19 cellular contexts compared by ENCODE assay signal in genomic region chr20:10954137-10954840, GRCh38.
DNase-seq lines count a peak whose midpoint lies in the region; ATAC-seq, FAIRE-seq and TF ChIP-seq lines count a peak whose summit lies in the region.
"Had no signal": no experiment of that assay in that cellular context is flagged by ENCODE, and none has a peak within 500 bp of the region (broad histone marks: within the 10 kb centered on the region; RNA-seq: fewer than 3 reads in every experiment).

No MANE protein-coding gene starts in this region.

- H3K9me3 ChIP-seq in kidney (ENCODE audit: control insufficient read depth in 1 of 2, low read length in 2 of 2): no peaks in the 10 kb centered on the region
- H3K9me3 ChIP-seq in suprapubic skin: no peaks in the 10 kb centered on the region

- POLR2A ChIA-PET in MCF 10A (lab: Yijun Ruan, JAX): interaction anchor here (0.6 to 4.1 kb wide), 31 partner anchors 10 to 897 kb away, joined by 3 to 53 read pairs (median 5); partner anchors contain the start of gene JAG1

- no peaks in the 10 kb centered on the region for H3K27me3 ChIP-seq in suprapubic skin

- intact Hi-C loops in MCF 10A (cut with micrococcal nuclease): no loop called here
- intact Hi-C loops in kidney (cut with DNase I): no loop called here
- intact Hi-C loops in CD14-positive monocyte (cut with micrococcal nuclease): no loop called here
- intact Hi-C loops in activated T-helper 1 cell treated with anti-CD3 and anti-CD28 coated beads, Interleukin-12 subunit alpha, Interleukin-12 subunit beta, Interleukin-2, Interleukin-4 antibody, amounts not matched to agents 30 ng/mL and 10 ng/mL and 1 ng/mL, durations not matched to agents 14 hours and 24 hours and 36 hours (cut with micrococcal nuclease): no loop called here

- ATAC-seq in HG03432 (IDR thresholded peaks at IDR 0.05; ENCODE audit: unreplicated experiment): no peak

- no peaks in the 10 kb centered on the region for H3K36me3 ChIP-seq in kidney (ENCODE audit: control insufficient read depth in 1 of 2, insufficient read depth in 2 of 2, low read length in 2 of 2)
- H3K36me3 ChIP-seq in suprapubic skin: no peaks in the 10 kb centered on the region

- H3K36me3 Mint-ChIP-seq in MCF 10A (ENCODE audit: insufficient read depth, unreplicated experiment) (no peaks in the 10 kb centered on the region), CD14-positive monocyte (no peaks in the 10 kb centered on the region)
- H3K36me3 Mint-ChIP-seq in activated T-helper 1 cell treated with anti-CD3 and anti-CD28 coated beads, Interleukin-12 subunit alpha, Interleukin-12 subunit beta, Interleukin-2, Interleukin-4 antibody, amounts not matched to agents 30 ng/mL and 10 ng/mL and 1 ng/mL, durations not matched to agents 14 hours and 24 hours and 36 hours (ENCODE audit: low read depth): no peaks in the 10 kb centered on the region
- H3K36me3 Mint-ChIP-seq: activated CD4-positive, alpha-beta memory T cell treated with anti-CD3 and anti-CD28 coated beads for 36 hours; activated naive CD4-positive, alpha-beta T cell treated with anti-CD3 and anti-CD28 coated beads, Interleukin-2, amount 50 U/mL, for 24 hours had no signal

- CTCF ChIA-PET in MCF 10A (lab: Yijun Ruan, JAX): interaction anchor here (0.6 to 2.4 kb wide), 11 partner anchors 8 to 1546 kb away, joined by 3 to 11 read pairs (median 3); no protein-coding TSS in a partner anchor

- H3K4me1 Mint-ChIP-seq in MCF 10A (ENCODE audit: insufficient read depth, unreplicated experiment): peaks cover 19% of the 10 kb centered on the region
- no peaks in the 10 kb centered on the region for H3K4me1 Mint-ChIP-seq in CD14-positive monocyte
- no peaks in the 10 kb centered on the region for H3K4me1 Mint-ChIP-seq in activated T-helper 1 cell treated with anti-CD3 and anti-CD28 coated beads, Interleukin-12 subunit alpha, Interleukin-12 subunit beta, Interleukin-2, Interleukin-4 antibody, amounts not matched to agents 30 ng/mL and 10 ng/mL and 1 ng/mL, durations not matched to agents 14 hours and 24 hours and 36 hours (ENCODE audit: low read depth)
- H3K4me1 Mint-ChIP-seq: activated naive CD4-positive, alpha-beta T cell treated with anti-CD3 and anti-CD28 coated beads, Interleukin-2, amount 50 U/mL, for 24 hours had no signal

- no peak for TF ChIP-seq POLR2A in suprapubic skin (IDR thresholded peaks at IDR 0.05)

- H3K4me1 ChIP-seq in kidney (ENCODE audit: control insufficient read depth in 1 of 2, insufficient read depth in 1 of 2, low read depth in 1 of 2, low read length in 2 of 2): no peaks in the 10 kb centered on the region
- H3K4me1 ChIP-seq in suprapubic skin: peaks cover 23% of the 10 kb centered on the region

- no peak for FAIRE-seq in kidney (lab: Jason Lieb, UNC)

- no peaks in the 10 kb centered on the region for H3K9me3 Mint-ChIP-seq in MCF 10A (ENCODE audit: unreplicated experiment)
- peaks cover 0 to 8% (median 0%) of the 10 kb centered on the region in 7 donors for H3K9me3 Mint-ChIP-seq in CD14-positive monocyte
- no peaks in the 10 kb centered on the region for H3K9me3 Mint-ChIP-seq in activated T-helper 1 cell treated with anti-CD3 and anti-CD28 coated beads, Interleukin-12 subunit alpha, Interleukin-12 subunit beta, Interleukin-2, Interleukin-4 antibody, amounts not matched to agents 30 ng/mL and 10 ng/mL and 1 ng/mL, durations not matched to agents 14 hours and 24 hours and 36 hours
- H3K9me3 Mint-ChIP-seq: activated CD4-positive, alpha-beta memory T cell treated with anti-CD3 and anti-CD28 coated beads for 36 hours; activated naive CD4-positive, alpha-beta T cell treated with anti-CD3 and anti-CD28 coated beads, Interleukin-2, amount 50 U/mL, for 24 hours had no signal

- DNase-seq in HT-29 (ENCODE audit: low spot score): peak; percentile 55
- DNase-seq in MCF 10A (ENCODE audit: unreplicated experiment): peak; percentile 92
- peak; percentile 66 for DNase-seq in kidney
- no peak for DNase-seq in suprapubic skin (ENCODE audit: low spot score in 2 of 2)
- no peak for DNase-seq in NCI-H2171 (lab: John Stamatoyannopoulos, UW)
- no peak for DNase-seq in CD14-positive monocyte (ENCODE audit: low spot score)
- no peak for DNase-seq in activated T-helper 1 cell treated with anti-CD3 and anti-CD28 coated beads, Interleukin-12 subunit alpha, Interleukin-12 subunit beta, Interleukin-2, Interleukin-4 antibody, amounts not matched to agents 30 ng/mL and 10 ng/mL and 1 ng/mL, durations not matched to agents 14 hours and 24 hours and 36 hours (ENCODE audit: low spot score)
- DNase-seq: activated CD4-positive, alpha-beta memory T cell treated with anti-CD3 and anti-CD28 coated beads for 36 hours; activated T-cell treated with anti-CD3 and anti-CD28 coated beads, Interleukin-2, amount 50 U/mL, for 1 hour; COR-L47; dermis blood vessel endothelial cell; NCI-H1417; NCI-H2227 treated with DMSO at 0.1 percent for 48 hours; Right ventricle myocardium superior; stimulated activated CD4-positive, alpha-beta T cell treated with anti-CD3 and anti-CD28 coated beads, Interleukin-1b, Interleukin-23, amount 100 ng/mL, for 48 hours; T-helper 1 cell had no signal

- H3K27ac Mint-ChIP-seq in MCF 10A (ENCODE audit: low read depth, unreplicated experiment): peak overlapping the region; percentile 91
- H3K27ac Mint-ChIP-seq in CD14-positive monocyte: no peak overlapping the region
- H3K27ac Mint-ChIP-seq in activated T-helper 1 cell treated with anti-CD3 and anti-CD28 coated beads, Interleukin-12 subunit alpha, Interleukin-12 subunit beta, Interleukin-2, Interleukin-4 antibody, amounts not matched to agents 30 ng/mL and 10 ng/mL and 1 ng/mL, durations not matched to agents 14 hours and 24 hours and 36 hours: no peak overlapping the region
- H3K27ac Mint-ChIP-seq: activated CD4-positive, alpha-beta memory T cell treated with anti-CD3 and anti-CD28 coated beads for 36 hours; activated naive CD4-positive, alpha-beta T cell treated with anti-CD3 and anti-CD28 coated beads, Interleukin-2, amount 50 U/mL, for 24 hours had no signal

- H3K9ac ChIP-seq in kidney (ENCODE audit: low read length in 2 of 2): no peak overlapping the region

- no peaks in the 10 kb centered on the region for H3K27me3 Mint-ChIP-seq in MCF 10A (ENCODE audit: insufficient read depth, unreplicated experiment)
- H3K27me3 Mint-ChIP-seq in CD14-positive monocyte (ENCODE audit: low read depth in 3 of 3): peaks cover 0 to 1% (median 0%) of the 10 kb centered on the region in 3 donors
- H3K27me3 Mint-ChIP-seq in activated T-helper 1 cell treated with anti-CD3 and anti-CD28 coated beads, Interleukin-12 subunit alpha, Interleukin-12 subunit beta, Interleukin-2, Interleukin-4 antibody, amounts not matched to agents 30 ng/mL and 10 ng/mL and 1 ng/mL, durations not matched to agents 14 hours and 24 hours and 36 hours (ENCODE audit: insufficient read depth): no peaks in the 10 kb centered on the region
- H3K27me3 Mint-ChIP-seq: activated CD4-positive, alpha-beta memory T cell treated with anti-CD3 and anti-CD28 coated beads for 36 hours; activated naive CD4-positive, alpha-beta T cell treated with anti-CD3 and anti-CD28 coated beads, Interleukin-2, amount 50 U/mL, for 24 hours had no signal

- no TSS peak for BruUV-seq in MCF 10A (replicated peaks; lab: Mats Ljungman, UMichigan)

- TF ChIP-seq CTCF in MCF 10A (IDR thresholded peaks at IDR 0.05; ENCODE audit: unreplicated experiment) (no peak), kidney (IDR thresholded peaks at IDR 0.05; ENCODE audit: borderline replicate concordance, extremely low read depth, insufficient read depth) (no peak), suprapubic skin (IDR thresholded peaks at IDR 0.05) (no peak), CD14-positive monocyte (IDR thresholded peaks at IDR 0.05) (no peak)

- no peak overlapping the region for H3K4me3 Mint-ChIP-seq in MCF 10A (ENCODE audit: unreplicated experiment)
- no peak overlapping the region for H3K4me3 Mint-ChIP-seq in CD14-positive monocyte
- no peak overlapping the region for H3K4me3 Mint-ChIP-seq in activated T-helper 1 cell treated with anti-CD3 and anti-CD28 coated beads, Interleukin-12 subunit alpha, Interleukin-12 subunit beta, Interleukin-2, Interleukin-4 antibody, amounts not matched to agents 30 ng/mL and 10 ng/mL and 1 ng/mL, durations not matched to agents 14 hours and 24 hours and 36 hours
- H3K4me3 Mint-ChIP-seq: activated CD4-positive, alpha-beta memory T cell treated with anti-CD3 and anti-CD28 coated beads for 36 hours; activated naive CD4-positive, alpha-beta T cell treated with anti-CD3 and anti-CD28 coated beads, Interleukin-2, amount 50 U/mL, for 24 hours had no signal

- H3K4me3 ChIP-seq in kidney (ENCODE audit: low read length in 2 of 2) (no peak overlapping the region), suprapubic skin (no peak overlapping the region)

- 49% methylated on average over 6 of the region's 6 CpGs for WGBS in suprapubic skin

- H3K27ac ChIP-seq in kidney (ENCODE audit: low read depth in 2 of 2, low read length in 2 of 2) (no peak overlapping the region), suprapubic skin (peak overlapping the region; percentile 81)
- H3K27ac ChIP-seq: VCaP had no signal

- no peak for TF ChIP-seq EP300 in suprapubic skin (IDR thresholded peaks at IDR 0.05)

Comparison
In these comparisons a context has a peak if more than half of its experiments do, and no peak if none do; other contexts are left out.
1. DNase-seq: peak in HT-29 (single experiment), MCF 10A (single experiment) and kidney (single experiment); none in suprapubic skin (0 of 2), NCI-H2171 (single experiment), CD14-positive monocyte (single experiment) and activated T-helper 1 cell treated with anti-CD3 and anti-CD28 coated beads, Interleukin-12 subunit alpha, Interleukin-12 subunit beta, Interleukin-2, Interleukin-4 antibody, amounts not matched to agents 30 ng/mL and 10 ng/mL and 1 ng/mL, durations not matched to agents 14 hours and 24 hours and 36 hours (single experiment).